ENCODE assay signal across 29 cellular contexts in genomic region chr12:3040026-3040656, GRCh38.
"Had no signal": no experiment of that assay in that cellular context is flagged by ENCODE, and none has a peak within 500 bp of the region (broad histone marks: within the 10 kb centered on the region; RNA-seq: fewer than 3 reads in every experiment).

No MANE protein-coding gene starts in this region.

- FAIRE-seq: colon had no signal

- DNase-seq: activated CD4-positive, alpha-beta memory T cell treated with anti-CD3 and anti-CD28 coated beads for 36 hours; activated CD4-positive, alpha-beta T cell treated with anti-CD3 and anti-CD28 coated beads, Interleukin-2, amount 10 ng/mL, durations not matched to agents 24 days and 14 days; activated CD4-positive, CD25-positive, alpha-beta regulatory T cell treated with anti-CD3 and anti-CD28 coated beads, Interleukin-2, amount 50 U/mL, for 72 hours; activated CD8-positive, alpha-beta memory T cell treated with anti-CD3 and anti-CD28 coated beads, Interleukin-2, amount 50 U/mL, for 48 hours; activated gamma-delta T cell treated with Interleukin-2 at 50 U/mL for 16 hours; activated naive CD4-positive, alpha-beta T cell treated with anti-CD3 and anti-CD28 coated beads, Interleukin-2, amount 50 U/mL, for 16 hours; activated T-cell treated with anti-CD3 and anti-CD28 coated beads, Interleukin-2, amount 50 U/mL, for 24 hours; amniotic stem cell; dermis blood vessel endothelial cell; effector CD4-positive, alpha-beta T cell; erythroblast; hypothalamus; left lung; mucosa of descending colon; stimulated activated CD4-positive, alpha-beta T cell treated with anti-CD3 and anti-CD28 coated beads, Interleukin-4, amount 100 ng/mL, for 24 hours had no signal

- H3K4me3 ChIP-seq: gastroesophageal sphincter, heart left ventricle, left lung, lung, mucosa of descending colon, skin epidermis, thoracic aorta, vagina had no signal

- H3K27me3 ChIP-seq: left lung, vagina had no signal

- H3K4me1 ChIP-seq: gastroesophageal sphincter, left lung, vagina had no signal

- H3K4me1 Mint-ChIP-seq: activated CD4-positive, alpha-beta T cell treated with anti-CD3 and anti-CD28 coated beads, Interleukin-2, amount 10 ng/mL, durations not matched to agents 24 days and 14 days; central memory CD8-positive, alpha-beta T cell; stimulated activated effector memory CD8-positive, alpha-beta T cell treated with anti-CD3 and anti-CD28 coated beads, Interleukin-12 subunit alpha, Interleukin-12 subunit beta, amount 100 ng/mL, for 72 hours had no signal

- H3K36me3 ChIP-seq: vagina had no signal

- H3K36me3 Mint-ChIP-seq: activated CD4-positive, alpha-beta memory T cell treated with anti-CD3 and anti-CD28 coated beads for 36 hours; natural killer cell treated with Interleukin-12 subunit alpha and Interleukin-12 subunit beta and Interleukin-15 and Interleukin-18, amount 100 ng/mL, for 72 hours; stimulated activated effector memory CD8-positive, alpha-beta T cell treated with anti-CD3 and anti-CD28 coated beads, Interleukin-12 subunit alpha, Interleukin-12 subunit beta, amount 100 ng/mL, for 72 hours had no signal

- H3K9me3 Mint-ChIP-seq: activated CD4-positive, alpha-beta memory T cell treated with anti-CD3 and anti-CD28 coated beads for 36 hours; activated CD4-positive, alpha-beta T cell treated with anti-CD3 and anti-CD28 coated beads, Interleukin-2, amount 10 ng/mL, durations not matched to agents 24 days and 14 days; activated T-cell treated with anti-CD3 and anti-CD28 coated beads, Interleukin-2, amount 50 U/mL, for 24 hours; central memory CD8-positive, alpha-beta T cell; natural killer cell treated with Interleukin-12 subunit alpha and Interleukin-12 subunit beta and Interleukin-15 and Interleukin-18, amount 100 ng/mL, for 72 hours; stimulated activated effector memory CD8-positive, alpha-beta T cell treated with anti-CD3 and anti-CD28 coated beads, Interleukin-12 subunit alpha, Interleukin-12 subunit beta, amount 100 ng/mL, for 72 hours; stimulated activated naive CD8-positive, alpha-beta T cell treated with anti-CD3 and anti-CD28 coated beads, Interleukin-15, Interleukin-2, amounts not matched to agents 100 ng/mL and 50 ng/mL, for 24 hours; T-helper 1 cell treated with Interleukin-12 subunit alpha and Interleukin-12 subunit beta and Interleukin-4 antibody, amounts not matched to agents 30 μg/mL and 1 μg/mL, for 36 hours; type B pancreatic cell had no signal

- ATAC-seq: gastroesophageal sphincter; heart left ventricle; left lung; mucosa of descending colon; natural killer cell treated with Interleukin-12 subunit alpha and Interleukin-12 subunit beta and Interleukin-15 and Interleukin-18, amount 100 ng/mL, for 72 hours; sciatic nerve; stimulated activated effector memory CD8-positive, alpha-beta T cell treated with anti-CD3 and anti-CD28 coated beads, Interleukin-12 subunit alpha, Interleukin-12 subunit beta, amount 100 ng/mL, for 72 hours had no signal

- H3K27ac Mint-ChIP-seq: activated CD4-positive, alpha-beta memory T cell treated with anti-CD3 and anti-CD28 coated beads for 36 hours; activated CD4-positive, alpha-beta T cell treated with anti-CD3 and anti-CD28 coated beads, Interleukin-2, amount 10 ng/mL, durations not matched to agents 24 days and 14 days; activated T-cell treated with anti-CD3 and anti-CD28 coated beads, Interleukin-2, amount 50 U/mL, for 24 hours; natural killer cell treated with Interleukin-12 subunit alpha and Interleukin-12 subunit beta and Interleukin-15 and Interleukin-18, amount 100 ng/mL, for 72 hours; stimulated activated effector memory CD8-positive, alpha-beta T cell treated with anti-CD3 and anti-CD28 coated beads, Interleukin-12 subunit alpha, Interleukin-12 subunit beta, amount 100 ng/mL, for 72 hours; stimulated activated naive CD8-positive, alpha-beta T cell treated with anti-CD3 and anti-CD28 coated beads, Interleukin-15, Interleukin-2, amounts not matched to agents 100 ng/mL and 50 ng/mL, for 24 hours; T-helper 1 cell treated with Interleukin-12 subunit alpha and Interleukin-12 subunit beta and Interleukin-4 antibody, amounts not matched to agents 30 μg/mL and 1 μg/mL, for 36 hours; type B pancreatic cell had no signal

- H3K9me3 ChIP-seq: gastroesophageal sphincter, heart left ventricle, left lung, mucosa of descending colon, thoracic aorta, vagina had no signal

- H3K4me3 Mint-ChIP-seq: activated CD4-positive, alpha-beta memory T cell treated with anti-CD3 and anti-CD28 coated beads for 36 hours; activated CD4-positive, alpha-beta T cell treated with anti-CD3 and anti-CD28 coated beads, Interleukin-2, amount 10 ng/mL, durations not matched to agents 24 days and 14 days; activated T-cell treated with anti-CD3 and anti-CD28 coated beads, Interleukin-2, amount 50 U/mL, for 24 hours; central memory CD8-positive, alpha-beta T cell; natural killer cell treated with Interleukin-12 subunit alpha and Interleukin-12 subunit beta and Interleukin-15 and Interleukin-18, amount 100 ng/mL, for 72 hours; stimulated activated effector memory CD8-positive, alpha-beta T cell treated with anti-CD3 and anti-CD28 coated beads, Interleukin-12 subunit alpha, Interleukin-12 subunit beta, amount 100 ng/mL, for 72 hours; stimulated activated naive CD8-positive, alpha-beta T cell treated with anti-CD3 and anti-CD28 coated beads, Interleukin-15, Interleukin-2, amounts not matched to agents 100 ng/mL and 50 ng/mL, for 24 hours; T-helper 1 cell treated with Interleukin-12 subunit alpha and Interleukin-12 subunit beta and Interleukin-4 antibody, amounts not matched to agents 30 μg/mL and 1 μg/mL, for 36 hours; type B pancreatic cell had no signal

- H3K27ac ChIP-seq: gastroesophageal sphincter, heart left ventricle, left lung, skin epidermis, thoracic aorta, vagina had no signal
